Comparison of ENCODE assay signal across 14 cellular contexts in genomic region chr4:36133658-36134057, GRCh38.
"Had no signal": no experiment of that assay in that cellular context is flagged by ENCODE, and none has a peak within 500 bp of the region (broad histone marks: within the 10 kb centered on the region; RNA-seq: fewer than 3 reads in every experiment).

No MANE protein-coding gene starts in this region.

- ATAC-seq: activated naive CD4-positive, alpha-beta T cell treated with anti-CD3 and anti-CD28 coated beads, Interleukin-2, amount 50 U/mL, for 72 hours; body of pancreas; left lung; natural killer cell treated with Interleukin-12 subunit alpha and Interleukin-12 subunit beta and Interleukin-15 and Interleukin-18, amount 100 ng/mL, for 72 hours; sciatic nerve had no signal

- DNase-seq: activated CD4-positive, alpha-beta T cell treated with anti-CD3 and anti-CD28 coated beads for 48 hours; activated CD8-positive, alpha-beta memory T cell treated with anti-CD3 and anti-CD28 coated beads for 24 hours; amniotic stem cell; body of pancreas; central memory CD4-positive, alpha-beta T cell; cortex of kidney; effector memory CD4-positive, alpha-beta T cell; left lung; stimulated activated CD4-positive, alpha-beta T cell treated with anti-CD3 and anti-CD28 coated beads, Interleukin-2, amount 100 ng/mL, for 24 hours; stimulated activated naive CD4-positive, alpha-beta T cell treated with Interleukin-2 at 50 U/mL for 16 hours; WERI-Rb-1 had no signal
